In the genomic region with DNA sequence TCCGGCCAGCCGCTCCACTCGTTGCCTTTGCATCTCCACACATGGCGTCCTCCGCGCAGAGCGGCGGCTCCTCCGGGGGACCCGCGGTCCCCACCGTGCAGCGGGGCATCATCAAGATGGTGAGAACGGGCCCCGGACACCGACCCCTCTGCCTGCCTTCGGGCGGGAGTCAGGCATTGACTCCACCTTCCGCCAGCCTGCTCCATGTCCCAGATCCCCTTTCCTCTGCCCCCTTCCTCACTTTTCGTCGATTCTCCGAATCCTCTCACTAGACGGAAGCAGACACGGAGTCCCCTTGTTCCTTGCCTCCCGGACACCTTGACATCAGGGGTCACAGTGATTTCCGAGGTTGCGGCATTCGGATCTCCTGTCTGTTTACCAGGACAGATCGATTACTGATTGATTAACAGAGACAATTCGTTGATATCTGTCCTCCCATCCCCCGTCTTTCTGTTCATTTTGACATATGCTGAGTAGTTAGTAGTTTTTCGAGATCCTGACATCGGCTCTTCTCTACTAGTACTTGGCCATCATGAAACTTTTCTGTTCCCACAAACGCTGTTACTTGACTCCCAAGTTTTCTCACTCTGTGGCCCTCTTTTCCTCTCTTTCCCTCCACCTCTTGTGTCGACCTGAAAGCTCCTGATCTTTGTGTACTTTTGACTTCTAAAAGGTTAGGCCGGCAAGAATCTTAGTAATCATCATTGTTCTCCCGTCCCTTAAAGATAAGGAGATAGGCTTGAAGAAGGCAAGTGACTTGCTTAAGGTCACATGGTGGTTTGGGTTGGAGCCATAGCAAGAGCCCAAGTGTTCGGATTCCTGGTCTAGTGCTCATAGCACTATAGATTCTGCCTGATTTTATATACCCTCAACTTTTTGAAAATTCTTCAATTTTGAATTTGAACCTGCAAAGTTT, we compare ENCODE assay signal across 8 cellular contexts. TPM values are rescaled to one million over a fixed set of nuclear protein-coding genes. Genes with fewer than 3 reads are reported as not detected.
DNase-seq lines count a peak whose midpoint lies in the region; ATAC-seq, FAIRE-seq and TF ChIP-seq lines count a peak whose summit lies in the region.

No MANE protein-coding gene starts in this region.

- TF ChIP-seq CTCF in HEK293 (tag by site-specific recombination; IDR thresholded peaks at IDR 0.05) = no peak
- no peak for TF ChIP-seq CTCF in Panc1 (IDR thresholded peaks at IDR 0.05)

- H3K27me3 ChIP-seq in Panc1 (ENCODE audit: control insufficient read depth, insufficient read depth, low read length) (no peaks in the 10 kb centered on the region), ectodermal cell (ENCODE audit: control insufficient read depth, insufficient read depth, low read length, poor library complexity, severe bottlenecking) (no peaks in the 10 kb centered on the region)

- FAIRE-seq in GM12892 (lab: Jason Lieb, UNC) = peak; percentile 38

- no peaks in the 10 kb centered on the region for H3K9me3 ChIP-seq in HEK293 (ENCODE audit: control insufficient read depth, insufficient read depth, low read depth, low read length)
- H3K9me3 ChIP-seq in Panc1 (ENCODE audit: control insufficient read depth, insufficient read depth, low read depth, low read length) = no peaks in the 10 kb centered on the region
- no peaks in the 10 kb centered on the region for H3K9me3 ChIP-seq in ectodermal cell (ENCODE audit: control insufficient read depth, low read length)

- H3K9me3 Mint-ChIP-seq in naive thymus-derived CD8-positive, alpha-beta T cell = no peaks in the 10 kb centered on the region

- intact Hi-C loops in Panc1 (cut with micrococcal nuclease; ENCODE audit: unreplicated experiment) = no loop called here

- CTCF ChIA-PET in HEK293 (lab: Yijun Ruan, JAX) (no interaction called here), Panc1 (lab: Charles Lee) (interaction anchor here (0.6 kb wide), 1 partner anchor 55 kb away, joined by 10 read pairs; no protein-coding TSS in a partner anchor)

- in situ Hi-C loops in Panc1 (cut with HindIII; ENCODE audit: low pct_unique_long_range_greater_than_20kb, low sequenced_read_pairs) = no loop called here

- H3K4me3 Mint-ChIP-seq in naive thymus-derived CD8-positive, alpha-beta T cell = peak overlapping the region in 7 of 10 donors; percentile 97 to 99 (median 98)

- no peak for DNase-seq in GM12892 (ENCODE audit: insufficient read length)
- DNase-seq in Panc1 (ENCODE audit: low read depth, low spot score) = no peak
- no peak for DNase-seq in naive thymus-derived CD8-positive, alpha-beta T cell
- DNase-seq in ecto neural progenitor cell (ENCODE audit: low spot score) = no peak
- no peak for DNase-seq in COR-L47 (lab: John Stamatoyannopoulos, UW)

- WGBS in ectodermal cell, 2 experiments = 3% methylated on average over 38 of the region's 38 CpGs

- ATAC-seq in Panc1 = peak; percentile 35; the same call in 1 of the 2 replicates
- peak; percentile 33 to 34 for ATAC-seq in naive thymus-derived CD8-positive, alpha-beta T cell
- ATAC-seq in HG03196 (IDR thresholded peaks at IDR 0.05; ENCODE audit: unreplicated experiment) = no peak

- no peak for TF ChIP-seq POLR2A in GM12892 (IDR thresholded peaks at IDR 0.05; ENCODE audit: low read depth, low read length)

- peaks cover 0 to 17% (median 12%) of the 10 kb centered on the region in 3 donors for H3K36me3 Mint-ChIP-seq in naive thymus-derived CD8-positive, alpha-beta T cell

- peaks cover 4 to 21% of the 10 kb centered on the region in 2 experiments; a peak in 2 of 3 replicates for H3K36me3 ChIP-seq in HEK293 (ENCODE audit: control insufficient read depth in 2 of 2, insufficient read depth in 1 of 2, low read length in 2 of 2)
- H3K36me3 ChIP-seq in Panc1 (ENCODE audit: control insufficient read depth, insufficient read depth, low read length) = peaks cover 8% of the 10 kb centered on the region
- H3K36me3 ChIP-seq in ectodermal cell (ENCODE audit: control insufficient read depth, insufficient read depth, low read length) = no peaks in the 10 kb centered on the region

- BruUV-seq in Panc1 (replicated peaks; lab: Mats Ljungman, UMichigan) = no TSS peak

- peak overlapping the region in 8 of 10 donors; percentile 96 to 100 (median 98) for H3K27ac Mint-ChIP-seq in naive thymus-derived CD8-positive, alpha-beta T cell

- POLR2A ChIA-PET in HEK293 (lab: Yijun Ruan, JAX) = no interaction called here
- POLR2A ChIA-PET in Panc1 (lab: Charles Lee) = interaction anchor here (1.2 kb wide), 1 partner anchor 12 kb away, joined by 3 read pairs; no protein-coding TSS in a partner anchor
- POLR2A ChIA-PET in naive thymus-derived CD8-positive, alpha-beta T cell (lab: Charles Lee) = interaction anchor here (1.1 kb wide), 1 partner anchor 261 kb away, joined by 7 read pairs; the partner anchor contains the start of gene ZNF800

- no peaks in the 10 kb centered on the region for H3K27me3 Mint-ChIP-seq in naive thymus-derived CD8-positive, alpha-beta T cell

- peaks cover 3% of the 10 kb centered on the region; the same call in 1 of the 2 replicates for H3K4me1 ChIP-seq in HEK293 (ENCODE audit: control insufficient read depth, insufficient read depth, low read length)
- peaks cover 26% of the 10 kb centered on the region for H3K4me1 ChIP-seq in Panc1 (ENCODE audit: control insufficient read depth, insufficient read depth, low read length)
- H3K4me1 ChIP-seq in ectodermal cell (ENCODE audit: control insufficient read depth, insufficient read depth, low read length) = peaks cover 18% of the 10 kb centered on the region

- peaks cover 27 to 60% (median 52%) of the 10 kb centered on the region in 4 donors for H3K4me1 Mint-ChIP-seq in naive thymus-derived CD8-positive, alpha-beta T cell

- H3K27ac ChIP-seq in HEK293 (ENCODE audit: extremely low read depth, low read depth, low read length) = peak overlapping the region; percentile 48; the same call in 1 of the 2 replicates
- peak overlapping the region; percentile 82 for H3K27ac ChIP-seq in Panc1 (ENCODE audit: low read length)
- peak overlapping the region; percentile 40 for H3K27ac ChIP-seq in ectodermal cell (ENCODE audit: insufficient read depth, low read depth, low read length, poor library complexity, severe bottlenecking)

- H3K4me3 ChIP-seq in HEK293 (ENCODE audit: low read depth, low read length) (peak overlapping the region; percentile 94), Panc1 (ENCODE audit: low read depth in 2 of 2, low read length in 2 of 2) (peak overlapping the region; percentile 83 to 100), ectodermal cell (ENCODE audit: insufficient read depth, low read depth, low read length) (peak overlapping the region; percentile 71)

TF ChIP-seq in HEK293, 187 proteins besides CTCF, POLR2A, EP300 and RAD21 (continues in another document):
- TF ChIP-seq ZBTB17 (tag by site-specific recombination; IDR thresholded peaks at IDR 0.05) = peak; percentile 93
- TF ChIP-seq ZBTB20 (tag by site-specific recombination; IDR thresholded peaks at IDR 0.05) = 0 out of 2 replicates have a peak, but pooled peaks have one; percentile 4
- peak; percentile 86; the same call in 1 of the 2 replicates for TF ChIP-seq GLI4 (tag by site-specific recombination; IDR thresholded peaks at IDR 0.05)
- TF ChIP-seq ZNF24 (tag by site-specific recombination; IDR thresholded peaks at IDR 0.05) = peak; percentile 17; the same call in 1 of the 2 replicates
- peak; percentile 83; the same call in 1 of the 2 replicates for TF ChIP-seq ZNF777 (tag by site-specific recombination; IDR thresholded peaks at IDR 0.05; ENCODE audit: borderline replicate concordance)
- peak; percentile 100 for TF ChIP-seq ZNF121 (tag by site-specific recombination; IDR thresholded peaks at IDR 0.05)
- peak; percentile 92 for TF ChIP-seq ZNF610 (tag by site-specific recombination; IDR thresholded peaks at IDR 0.05; ENCODE audit: borderline replicate concordance)
- no peak for TF ChIP-seq ZNF248 (tag by site-specific recombination; IDR thresholded peaks at IDR 0.05)
- TF ChIP-seq ZNF792 (tag by site-specific recombination; IDR thresholded peaks at IDR 0.05) = 0 out of 2 replicates have a peak, but pooled peaks have one; percentile 74

RNA-seq across cellular contexts. Expression of gene SND1, which starts 0.6 kb away (rescaled TPM):
- 133 TPM for polyA plus RNA-seq in GM12892 (2012; ENCODE audit: missing spikeins)
- total RNA-seq in Panc1 (2021; ENCODE audit: unreplicated experiment) = 176 TPM
- polyA plus RNA-seq in Panc1 (2012; ENCODE audit: insufficient read length) = 156 TPM
- 163 TPM for polyA plus RNA-seq in ectodermal cell (2013, experiment 1 of 4)
- polyA plus RNA-seq in ectodermal cell (2013, experiment 2 of 4) = 166 TPM
- 116 TPM for polyA plus RNA-seq in ectodermal cell (2013, experiment 3 of 4)
- polyA plus RNA-seq in ectodermal cell (2013, experiment 4 of 4) = 131 TPM
- total RNA-seq in naive thymus-derived CD8-positive, alpha-beta T cell = 100 to 1,000 TPM in 1 of 2 experiments, 10 to 100 TPM in 1; 99.8 to 105 TPM
- 10 to 100 TPM; 80.1 to 86.0 (median 82.5) TPM for polyA plus RNA-seq in naive thymus-derived CD8-positive, alpha-beta T cell

RNA-seq across cellular contexts. Expression of gene PAX4, which starts 34.6 kb away (rescaled TPM):
- polyA plus RNA-seq in GM12892 (2012; ENCODE audit: missing spikeins) = not detected
- total RNA-seq in Panc1 (2021; ENCODE audit: unreplicated experiment) = not detected
- polyA plus RNA-seq in Panc1 (2012; ENCODE audit: insufficient read length) = not detected
- not detected for polyA plus RNA-seq in ectodermal cell (2013, experiment 1 of 4)
- not detected for polyA plus RNA-seq in ectodermal cell (2013, experiment 2 of 4)
- 0.16 TPM for polyA plus RNA-seq in ectodermal cell (2013, experiment 3 of 4)
- 0.12 TPM for polyA plus RNA-seq in ectodermal cell (2013, experiment 4 of 4)
- total RNA-seq in naive thymus-derived CD8-positive, alpha-beta T cell = not detected
- not detected for polyA plus RNA-seq in naive thymus-derived CD8-positive, alpha-beta T cell

RNA-seq across cellular contexts. Expression of gene FSCN3, which starts 59.1 kb away (rescaled TPM):
- 0.47 TPM for polyA plus RNA-seq in GM12892 (2012; ENCODE audit: missing spikeins)
- 1.1 TPM for total RNA-seq in Panc1 (2021; ENCODE audit: unreplicated experiment)
- not detected for polyA plus RNA-seq in Panc1 (2012; ENCODE audit: insufficient read length)
- polyA plus RNA-seq in ectodermal cell (2013, experiment 1 of 4) = 2.8 TPM
- 2.9 TPM for polyA plus RNA-seq in ectodermal cell (2013, experiment 2 of 4)
- 0.85 TPM for polyA plus RNA-seq in ectodermal cell (2013, experiment 3 of 4)
- polyA plus RNA-seq in ectodermal cell (2013, experiment 4 of 4) = 1.5 TPM
- total RNA-seq in naive thymus-derived CD8-positive, alpha-beta T cell = 1 to 10 TPM; 4.6 to 7.4 TPM
- under 1 TPM; 0.29 to 0.57 (median 0.48) TPM for polyA plus RNA-seq in naive thymus-derived CD8-positive, alpha-beta T cell
